In genomic region chr10:3364768-3365480, GRCh38 we compare ENCODE assay signal across 1 cellular context.
TF ChIP-seq lines count a peak whose summit lies in the region.

No MANE protein-coding gene starts in this region.

TF ChIP-seq in HepG2, 621 proteins besides CTCF, POLR2A, EP300 and RAD21 (continued from another document):
- TF ChIP-seq FUBP1 (CRISPR knock-in tag; IDR thresholded peaks at IDR 0.05; ENCODE audit: borderline replicate concordance) (no peak), ZNF343 (CRISPR knock-in tag; IDR thresholded peaks at IDR 0.05) (no peak), ZNF777 (CRISPR knock-in tag; IDR thresholded peaks at IDR 0.05) (no peak), BCL6 (CRISPR knock-in tag; IDR thresholded peaks at IDR 0.05) (peak; percentile 13; the same call in 1 of the 2 replicates)
